Comparison of ENCODE assay signal across 7 cellular contexts in genomic region chr17:81094744-81095607, GRCh38.
DNase-seq lines count a peak whose midpoint lies in the region; ATAC-seq lines count a peak whose summit lies in the region.

No MANE protein-coding gene starts in this region.

- H3K9ac ChIP-seq in endocrine pancreas (ENCODE audit: control insufficient read depth, insufficient read depth, low read length): peak overlapping the region; percentile 42

- no peaks in the 10 kb centered on the region for H3K36me3 ChIP-seq in endocrine pancreas (ENCODE audit: control insufficient read depth, insufficient read depth, low read length)

- peak; percentile 85 for DNase-seq in NCI-H774 (lab: John Stamatoyannopoulos, UW)
- peak; percentile 95 for DNase-seq in activated CD8-positive, alpha-beta memory T cell treated with anti-CD3 and anti-CD28 coated beads, Interleukin-2, amount 50 U/mL, for 1 hour (ENCODE audit: extremely low read depth)
- peak; percentile 87 for DNase-seq in mucosa of gallbladder (ENCODE audit: low spot score)
- DNase-seq in stimulated activated CD8-positive, alpha-beta memory T cell treated with anti-CD3 and anti-CD28 coated beads, Interleukin-15, amount 100 ng/mL, for 48 hours (ENCODE audit: low read depth in 2 of 2): peak; percentile 84 to 95

- ATAC-seq in HG03354 (IDR thresholded peaks at IDR 0.05; ENCODE audit: poor library complexity, severe bottlenecking, unreplicated experiment) (peak; percentile 57), HG03565 (IDR thresholded peaks at IDR 0.05; ENCODE audit: unreplicated experiment) (no peak)

- no peaks in the 10 kb centered on the region for H3K27me3 ChIP-seq in endocrine pancreas (ENCODE audit: control insufficient read depth, insufficient read depth, low read length)

- H3K4me3 ChIP-seq in endocrine pancreas (ENCODE audit: control insufficient read depth, insufficient read depth, low read length): no peak overlapping the region

- no peaks in the 10 kb centered on the region for H3K9me3 ChIP-seq in endocrine pancreas (ENCODE audit: control insufficient read depth, low read length)

- H3K4me1 ChIP-seq in endocrine pancreas (ENCODE audit: control insufficient read depth, insufficient read depth, low read length): no peaks in the 10 kb centered on the region
